14 cellular contexts compared by ENCODE assay signal in genomic region chr12:107783406-107784376, GRCh38. TPM values are rescaled to one million over a fixed set of nuclear protein-coding genes. Genes with fewer than 3 reads are reported as not detected.
A peak's percentile ranks its signal among the peaks of the same experiment; 100 is the strongest.
DNase-seq lines count a peak whose midpoint lies in the region; ATAC-seq and TF ChIP-seq lines count a peak whose summit lies in the region.
"Had no signal": no experiment of that assay in that cellular context is flagged by ENCODE, and none has a peak within 500 bp of the region (broad histone marks: within the 10 kb centered on the region; RNA-seq: fewer than 3 reads in every experiment).

No MANE protein-coding gene starts in this region.

- H3K4me1 ChIP-seq in CD4-positive, alpha-beta memory T cell (ENCODE audit: insufficient read depth, low read length), result no peaks in the 10 kb centered on the region
- no peaks in the 10 kb centered on the region for H3K4me1 ChIP-seq in A673 (ENCODE audit: insufficient read depth, low read length, poor library complexity, severe bottlenecking)

- no peaks in the 10 kb centered on the region for H3K9me3 ChIP-seq in CD4-positive, alpha-beta memory T cell (ENCODE audit: control insufficient read depth in 1 of 2, low read length in 2 of 2)
- H3K9me3 ChIP-seq in A673 (ENCODE audit: low read depth, low read length, poor library complexity, severe bottlenecking), result no peaks in the 10 kb centered on the region

- peak; percentile 62 for ATAC-seq in GM18907 (IDR thresholded peaks at IDR 0.05; ENCODE audit: unreplicated experiment)
- peak; percentile 54 for ATAC-seq in GM21786 (IDR thresholded peaks at IDR 0.05; ENCODE audit: unreplicated experiment)
- ATAC-seq in HG03442 (IDR thresholded peaks at IDR 0.05; ENCODE audit: unreplicated experiment), result peak; percentile 37
- ATAC-seq in activated B cell treated with CpG ODN at 0.5 μM for 24 hours (ENCODE audit: low read depth), result peak; percentile 28

- DNase-seq in activated B cell treated with CpG ODN at 0.5 μM for 24 hours (no peak), endothelial cell (ENCODE audit: low spot score) (no peak), A673 (ENCODE audit: low spot score) (no peak)
- no peak for DNase-seq in activated naive CD4-positive, alpha-beta T cell treated with anti-CD3 and anti-CD28 coated beads, Interleukin-2, amount 10 ng/mL, durations not matched to agents 7 days and 5 days
- DNase-seq in CD4-positive, alpha-beta memory T cell, result no peak
- DNase-seq: NCI-H345, nephron progenitor cell had no signal

- no peak overlapping the region for H3K4me3 ChIP-seq in CD4-positive, alpha-beta memory T cell (ENCODE audit: low read length in 2 of 2)
- H3K4me3 ChIP-seq in A673 (ENCODE audit: low read depth, low read length, poor library complexity, severe bottlenecking), result no peak overlapping the region
- H3K4me3 ChIP-seq: SK-N-MC had no signal

- no peaks in the 10 kb centered on the region for H3K9me3 Mint-ChIP-seq in activated B cell treated with CpG ODN at 0.5 μM for 24 hours
- no peaks in the 10 kb centered on the region for H3K9me3 Mint-ChIP-seq in activated naive CD4-positive, alpha-beta T cell treated with anti-CD3 and anti-CD28 coated beads, Interleukin-2, amount 10 ng/mL, durations not matched to agents 7 days and 5 days
- no peaks in the 10 kb centered on the region for H3K9me3 Mint-ChIP-seq in endothelial cell (ENCODE audit: unreplicated experiment)
- H3K9me3 Mint-ChIP-seq in CD4-positive, alpha-beta memory T cell, result no peaks in the 10 kb centered on the region
- H3K9me3 Mint-ChIP-seq: nephron progenitor cell had no signal

- intact Hi-C loops in activated B cell treated with CpG ODN at 0.5 μM for 24 hours (cut with micrococcal nuclease), result no loop called here
- intact Hi-C loops in CD4-positive, alpha-beta memory T cell (cut with micrococcal nuclease), result no loop called here
- intact Hi-C loops in A673 (cut with micrococcal nuclease; ENCODE audit: unreplicated experiment), result no loop called here

- CTCF ChIA-PET in activated B cell treated with CpG ODN at 0.5 μM for 24 hours (lab: Charles Lee), result no interaction called here
- CTCF ChIA-PET in activated naive CD4-positive, alpha-beta T cell treated with anti-CD3 and anti-CD28 coated beads, Interleukin-2, amount 10 ng/mL, durations not matched to agents 7 days and 5 days (lab: Charles Lee), result no interaction called here
- CTCF ChIA-PET in CD4-positive, alpha-beta memory T cell (lab: Charles Lee; ENCODE audit: partially characterized antibody), result no interaction called here
- CTCF ChIA-PET in A673 (lab: Charles Lee), result no interaction called here

- H3K27ac Mint-ChIP-seq in activated B cell treated with CpG ODN at 0.5 μM for 24 hours, result no peak overlapping the region
- no peak overlapping the region for H3K27ac Mint-ChIP-seq in activated naive CD4-positive, alpha-beta T cell treated with anti-CD3 and anti-CD28 coated beads, Interleukin-2, amount 10 ng/mL, durations not matched to agents 7 days and 5 days
- no peak overlapping the region for H3K27ac Mint-ChIP-seq in endothelial cell (ENCODE audit: unreplicated experiment)
- no peak overlapping the region for H3K27ac Mint-ChIP-seq in CD4-positive, alpha-beta memory T cell
- H3K27ac Mint-ChIP-seq: nephron progenitor cell had no signal

- H3K4me3 Mint-ChIP-seq in activated B cell treated with CpG ODN at 0.5 μM for 24 hours (no peak overlapping the region), endothelial cell (ENCODE audit: unreplicated experiment) (no peak overlapping the region)
- no peak overlapping the region for H3K4me3 Mint-ChIP-seq in activated naive CD4-positive, alpha-beta T cell treated with anti-CD3 and anti-CD28 coated beads, Interleukin-2, amount 10 ng/mL, durations not matched to agents 7 days and 5 days
- H3K4me3 Mint-ChIP-seq in CD4-positive, alpha-beta memory T cell, result no peak overlapping the region
- H3K4me3 Mint-ChIP-seq: nephron progenitor cell had no signal

- TF ChIP-seq CTCF in activated B cell treated with CpG ODN at 0.5 μM for 24 hours (IDR thresholded peaks at IDR 0.05) (no peak), endothelial cell (IDR thresholded peaks at IDR 0.05; ENCODE audit: unreplicated experiment) (no peak), A673 (conservative IDR thresholded peaks at IDR 0.05; ENCODE audit: low read depth, low read length) (no peak)

- H3K36me3 Mint-ChIP-seq in activated B cell treated with CpG ODN at 0.5 μM for 24 hours (ENCODE audit: low read depth), result no peaks in the 10 kb centered on the region
- H3K36me3 Mint-ChIP-seq in activated naive CD4-positive, alpha-beta T cell treated with anti-CD3 and anti-CD28 coated beads, Interleukin-2, amount 10 ng/mL, durations not matched to agents 7 days and 5 days, result no peaks in the 10 kb centered on the region
- H3K36me3 Mint-ChIP-seq in endothelial cell (ENCODE audit: low read depth, unreplicated experiment), result no peaks in the 10 kb centered on the region
- H3K36me3 Mint-ChIP-seq in CD4-positive, alpha-beta memory T cell, result no peaks in the 10 kb centered on the region

- H3K4me1 Mint-ChIP-seq in activated B cell treated with CpG ODN at 0.5 μM for 24 hours, result peaks cover 37% of the 10 kb centered on the region
- no peaks in the 10 kb centered on the region for H3K4me1 Mint-ChIP-seq in activated naive CD4-positive, alpha-beta T cell treated with anti-CD3 and anti-CD28 coated beads, Interleukin-2, amount 10 ng/mL, durations not matched to agents 7 days and 5 days
- H3K4me1 Mint-ChIP-seq in endothelial cell (ENCODE audit: unreplicated experiment), result peaks cover 8% of the 10 kb centered on the region
- no peaks in the 10 kb centered on the region for H3K4me1 Mint-ChIP-seq in CD4-positive, alpha-beta memory T cell

- no peaks in the 10 kb centered on the region for H3K27me3 ChIP-seq in CD4-positive, alpha-beta memory T cell (ENCODE audit: insufficient read depth, low read length)
- peaks cover 60% of the 10 kb centered on the region for H3K27me3 ChIP-seq in A673 (replicated peaks; ENCODE audit: insufficient read depth, low read depth, low read length, poor library complexity)

- no peak overlapping the region for H3K27ac ChIP-seq in CD4-positive, alpha-beta memory T cell (ENCODE audit: low read depth, low read length)
- no peak overlapping the region for H3K27ac ChIP-seq in A673 (ENCODE audit: low read depth, low read length, poor library complexity, severe bottlenecking)
- H3K27ac ChIP-seq: SK-N-MC had no signal

- H3K36me3 ChIP-seq in CD4-positive, alpha-beta memory T cell (ENCODE audit: insufficient read depth, low read length), result no peaks in the 10 kb centered on the region
- no peaks in the 10 kb centered on the region for H3K36me3 ChIP-seq in A673 (ENCODE audit: insufficient read depth, low read length, poor library complexity, severe bottlenecking)

- POLR2A ChIA-PET in activated B cell treated with CpG ODN at 0.5 μM for 24 hours (lab: Charles Lee), result no interaction called here
- POLR2A ChIA-PET in CD4-positive, alpha-beta memory T cell (lab: Charles Lee; ENCODE audit: partially characterized antibody), result no interaction called here
- POLR2A ChIA-PET in A673 (lab: Charles Lee; ENCODE audit: low non-redundant PET), result interaction anchor here (0.6 kb wide), 1 partner anchor 486 kb away, joined by 4 read pairs; no protein-coding TSS in a partner anchor

- no TSS peak for BruUV-seq in A673 (replicated peaks; lab: Mats Ljungman, UMichigan)

- no peaks in the 10 kb centered on the region for H3K27me3 Mint-ChIP-seq in activated B cell treated with CpG ODN at 0.5 μM for 24 hours
- peaks cover 37% of the 10 kb centered on the region for H3K27me3 Mint-ChIP-seq in activated naive CD4-positive, alpha-beta T cell treated with anti-CD3 and anti-CD28 coated beads, Interleukin-2, amount 10 ng/mL, durations not matched to agents 7 days and 5 days
- peaks cover 2% of the 10 kb centered on the region for H3K27me3 Mint-ChIP-seq in endothelial cell (ENCODE audit: unreplicated experiment)
- peaks cover 19 to 23% of the 10 kb centered on the region in 2 donors for H3K27me3 Mint-ChIP-seq in CD4-positive, alpha-beta memory T cell

RNA-seq across cellular contexts. Expression of gene ASCL4, which starts 9.2 kb away (rescaled TPM):
- total RNA-seq in activated B cell treated with CpG ODN at 0.5 μM for 24 hours, result not detected in 2 replicates
- not detected for total RNA-seq in endothelial cell (ENCODE audit: unreplicated experiment)
- not detected for total RNA-seq in CD4-positive, alpha-beta memory T cell
- not detected for polyA plus RNA-seq in CD4-positive, alpha-beta memory T cell
- total RNA-seq in A673 (2021), result not detected in 2 replicates
- total RNA-seq: activated CD8-positive, alpha-beta memory T cell treated with anti-CD3 and anti-CD28 coated beads for 36 hours; astrocyte; epithelial cell of proximal tubule had no signal

RNA-seq across cellular contexts. Expression of gene PRDM4, which starts 22.8 kb away (rescaled TPM):
- total RNA-seq in activated B cell treated with CpG ODN at 0.5 μM for 24 hours (37.8 and 45.2 TPM in 2 replicates), endothelial cell (ENCODE audit: unreplicated experiment) (23.0 TPM), A673 (2021) (27.9 and 31.5 TPM in 2 replicates)
- 10 to 100 TPM; 35.8 to 38.3 TPM for total RNA-seq in CD4-positive, alpha-beta memory T cell
- 10 to 100 TPM; 12.2 to 20.3 TPM for polyA plus RNA-seq in CD4-positive, alpha-beta memory T cell
